In genomic region chr6:136989591-136990578, GRCh38 we compare ENCODE assay signal across 8 cellular contexts. TPM values are rescaled to one million over a fixed set of nuclear protein-coding genes. Genes with fewer than 3 reads are reported as not detected.
DNase-seq lines count a peak whose midpoint lies in the region; ATAC-seq, FAIRE-seq and TF ChIP-seq lines count a peak whose summit lies in the region.

No MANE protein-coding gene starts in this region.

- no peak for TF ChIP-seq POLR2A in H54 (IDR thresholded peaks at IDR 0.05; ENCODE audit: low read depth, low read length)

- H3K27me3 Mint-ChIP-seq in activated T-cell treated with anti-CD3 and anti-CD28 coated beads, Interleukin-2, amount 50 U/mL, for 24 hours: peaks cover 75% of the 10 kb centered on the region

- peaks cover 9% of the 10 kb centered on the region for H3K4me1 Mint-ChIP-seq in activated T-cell treated with anti-CD3 and anti-CD28 coated beads, Interleukin-2, amount 50 U/mL, for 24 hours (ENCODE audit: low read depth)

- H3K36me3 ChIP-seq in NT2/D1 (ENCODE audit: insufficient read depth, insufficient read length, low read length): no peaks in the 10 kb centered on the region
- H3K36me3 ChIP-seq in parathyroid adenoma (ENCODE audit: control insufficient read depth, insufficient read depth, low read length): no peaks in the 10 kb centered on the region

- H3K9ac ChIP-seq in NT2/D1 (ENCODE audit: insufficient read length, low read depth): peak overlapping the region; percentile 67
- no peak overlapping the region for H3K9ac ChIP-seq in parathyroid adenoma

- no peak overlapping the region for H3K27ac Mint-ChIP-seq in activated T-cell treated with anti-CD3 and anti-CD28 coated beads, Interleukin-2, amount 50 U/mL, for 24 hours

- H3K36me3 Mint-ChIP-seq in activated T-cell treated with anti-CD3 and anti-CD28 coated beads, Interleukin-2, amount 50 U/mL, for 24 hours (ENCODE audit: low read depth): no peaks in the 10 kb centered on the region

- peak overlapping the region; percentile 75 for H2AFZ ChIP-seq in parathyroid adenoma

- no peaks in the 10 kb centered on the region for H3K79me2 ChIP-seq in parathyroid adenoma

- H3K9me3 ChIP-seq in NT2/D1 (ENCODE audit: insufficient read depth, low read length) (no peaks in the 10 kb centered on the region), parathyroid adenoma (ENCODE audit: control insufficient read depth, low read length) (no peaks in the 10 kb centered on the region)

- FAIRE-seq in D721Med (lab: Jason Lieb, UNC) (no peak), H54 (lab: Jason Lieb, UNC) (no peak)

- DNase-seq in D721Med (ENCODE audit: insufficient read length, low spot score) (peak; percentile 35), NT2/D1 (ENCODE audit: low read depth, low spot score) (no peak), foreskin keratinocyte (no peak), H54 (ENCODE audit: insufficient read length, low spot score) (no peak)
- no peak for DNase-seq in activated T-cell treated with anti-CD3 and anti-CD28 coated beads, Interleukin-2, amount 50 U/mL, for 24 hours
- DNase-seq in activated CD4-positive, CD25-positive, alpha-beta regulatory T cell treated with anti-CD3 and anti-CD28 coated beads, Interleukin-2, amount 50 U/mL, for 72 hours: no peak

- peak overlapping the region; percentile 73 for H3K4me2 ChIP-seq in parathyroid adenoma (ENCODE audit: low read length)

- no peak for TF ChIP-seq CTCF in D721Med (IDR thresholded peaks at IDR 0.05; ENCODE audit: insufficient read depth, missing control alignments)
- no peak for TF ChIP-seq CTCF in foreskin keratinocyte (conservative IDR thresholded peaks at IDR 0.05)
- no peak for TF ChIP-seq CTCF in parathyroid adenoma (IDR thresholded peaks at IDR 0.05)

- ATAC-seq in foreskin keratinocyte (peak; percentile 33), GM18867 (IDR thresholded peaks at IDR 0.05; ENCODE audit: unreplicated experiment) (no peak)

- H3K4me1 ChIP-seq in NT2/D1 (ENCODE audit: insufficient read depth, insufficient read length) (no peaks in the 10 kb centered on the region), foreskin keratinocyte (peaks cover 18% of the 10 kb centered on the region), parathyroid adenoma (no peaks in the 10 kb centered on the region)

- H3K4me3 Mint-ChIP-seq in activated T-cell treated with anti-CD3 and anti-CD28 coated beads, Interleukin-2, amount 50 U/mL, for 24 hours: no peak overlapping the region

- no peak overlapping the region for H3K27ac ChIP-seq in foreskin keratinocyte
- H3K27ac ChIP-seq in parathyroid adenoma: no peak overlapping the region

- H3K9me3 Mint-ChIP-seq in activated T-cell treated with anti-CD3 and anti-CD28 coated beads, Interleukin-2, amount 50 U/mL, for 24 hours: no peaks in the 10 kb centered on the region

- H3K27me3 ChIP-seq in NT2/D1 (ENCODE audit: insufficient read depth, insufficient read length) (no peaks in the 10 kb centered on the region), foreskin keratinocyte (no peaks in the 10 kb centered on the region), parathyroid adenoma (ENCODE audit: control insufficient read depth, insufficient read depth, low read length) (no peaks in the 10 kb centered on the region)

- H3K4me3 ChIP-seq in NT2/D1 (ENCODE audit: insufficient read length, low read depth) (peak overlapping the region; percentile 53), parathyroid adenoma (ENCODE audit: low read depth, low read length) (peak overlapping the region; percentile 36)

RNA-seq across cellular contexts. Expression of gene IL20RA, which starts 54.9 kb away (rescaled TPM):
- total RNA-seq in foreskin keratinocyte: 1.2 and 1.7 TPM in 2 replicates
- polyA plus RNA-seq in foreskin keratinocyte: 0.75 and 1.4 TPM in 2 replicates
